ENCODE assay signal across 14 cellular contexts in the genomic region with DNA sequence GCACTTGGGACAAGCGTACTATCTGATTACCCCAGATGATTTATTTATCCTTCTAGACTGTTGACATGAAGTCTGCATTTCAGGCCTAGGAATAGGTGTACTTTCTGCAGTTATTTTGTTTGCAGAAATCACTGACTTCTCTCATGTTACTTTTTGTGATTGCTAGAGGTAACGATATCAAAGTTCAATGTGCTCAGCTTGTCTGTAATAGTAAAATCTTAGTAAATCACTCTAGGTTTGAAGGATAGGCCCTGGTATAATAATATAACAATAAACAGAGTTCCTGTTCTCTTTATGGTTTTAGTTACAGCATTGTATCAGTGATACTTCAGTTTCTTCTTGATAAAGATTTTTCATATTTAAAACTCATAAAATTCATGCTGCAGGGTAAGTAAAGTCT.
"Had no signal": no experiment of that assay in that cellular context is flagged by ENCODE, and none has a peak within 500 bp of the region (broad histone marks: within the 10 kb centered on the region; RNA-seq: fewer than 3 reads in every experiment).

No MANE protein-coding gene starts in this region.

- H3K9me3 ChIP-seq: adrenal gland, pancreas, thoracic aorta had no signal

- H3K36me3 ChIP-seq: adrenal gland, pancreas, thoracic aorta had no signal

- H3K27me3 ChIP-seq: adrenal gland, pancreas had no signal

- DNase-seq: activated naive CD4-positive, alpha-beta T cell treated with anti-CD3 and anti-CD28 coated beads, Interleukin-2, amount 50 U/mL, for 16 hours; activated T-cell treated with anti-CD3 and anti-CD28 coated beads, Interleukin-2, amount 50 U/mL, for 1 hour; adrenal gland; effector memory CD8-positive, alpha-beta T cell; erythroblast; pancreas; stimulated activated CD4-positive, alpha-beta T cell treated with anti-CD3 and anti-CD28 coated beads, Interleukin-15, amount 100 ng/mL, for 24 hours; stimulated activated CD4-positive, alpha-beta T cell treated with anti-CD3 and anti-CD28 coated beads, Interleukin-4, amount 100 ng/mL, for 24 hours; stimulated activated naive CD8-positive, alpha-beta T cell treated with anti-CD3 and anti-CD28 coated beads, Interleukin-15, amount 100 ng/mL, for 72 hours; T-helper 17 cell had no signal

- H3K4me1 ChIP-seq: adrenal gland, pancreas had no signal

- H3K4me3 Mint-ChIP-seq: central memory CD8-positive, alpha-beta T cell; dendritic cell treated with granulocyte-macrophage colony-stimulating factor and Interleukin-4, amounts not matched to agents 40 ng/mL and 50 ng/mL, for 4 days; effector memory CD8-positive, alpha-beta T cell; stimulated activated naive CD8-positive, alpha-beta T cell treated with anti-CD3 and anti-CD28 coated beads, Interleukin-15, amount 100 ng/mL, for 72 hours; T-helper 17 cell had no signal

- H3K27ac ChIP-seq: adrenal gland, pancreas, thoracic aorta had no signal

- H3K27ac Mint-ChIP-seq: dendritic cell treated with granulocyte-macrophage colony-stimulating factor and Interleukin-4, amounts not matched to agents 40 ng/mL and 50 ng/mL, for 4 days; effector memory CD8-positive, alpha-beta T cell; stimulated activated naive CD8-positive, alpha-beta T cell treated with anti-CD3 and anti-CD28 coated beads, Interleukin-15, amount 100 ng/mL, for 72 hours; T-helper 17 cell had no signal

- H3K4me3 ChIP-seq: adrenal gland, pancreas had no signal

- H3K27me3 Mint-ChIP-seq: central memory CD8-positive, alpha-beta T cell; dendritic cell treated with granulocyte-macrophage colony-stimulating factor and Interleukin-4, amounts not matched to agents 40 ng/mL and 50 ng/mL, for 4 days; effector memory CD8-positive, alpha-beta T cell; stimulated activated naive CD8-positive, alpha-beta T cell treated with anti-CD3 and anti-CD28 coated beads, Interleukin-15, amount 100 ng/mL, for 72 hours; T-helper 17 cell had no signal

- H3K4me1 Mint-ChIP-seq: central memory CD8-positive, alpha-beta T cell; stimulated activated naive CD8-positive, alpha-beta T cell treated with anti-CD3 and anti-CD28 coated beads, Interleukin-15, amount 100 ng/mL, for 72 hours had no signal

- ATAC-seq: activated CD4-positive, CD25-positive, alpha-beta regulatory T cell treated with anti-CD3 and anti-CD28 coated beads, Interleukin-2, amount 50 U/mL, for 24 hours; effector memory CD8-positive, alpha-beta T cell; pancreas; stimulated activated naive CD8-positive, alpha-beta T cell treated with anti-CD3 and anti-CD28 coated beads, Interleukin-15, amount 100 ng/mL, for 72 hours; T-helper 17 cell had no signal

- H3K9me3 Mint-ChIP-seq: central memory CD8-positive, alpha-beta T cell; dendritic cell treated with granulocyte-macrophage colony-stimulating factor and Interleukin-4, amounts not matched to agents 40 ng/mL and 50 ng/mL, for 4 days; effector memory CD8-positive, alpha-beta T cell; stimulated activated naive CD8-positive, alpha-beta T cell treated with anti-CD3 and anti-CD28 coated beads, Interleukin-15, amount 100 ng/mL, for 72 hours had no signal
